ENCODE assay signal across 27 cellular contexts in the genomic region with DNA sequence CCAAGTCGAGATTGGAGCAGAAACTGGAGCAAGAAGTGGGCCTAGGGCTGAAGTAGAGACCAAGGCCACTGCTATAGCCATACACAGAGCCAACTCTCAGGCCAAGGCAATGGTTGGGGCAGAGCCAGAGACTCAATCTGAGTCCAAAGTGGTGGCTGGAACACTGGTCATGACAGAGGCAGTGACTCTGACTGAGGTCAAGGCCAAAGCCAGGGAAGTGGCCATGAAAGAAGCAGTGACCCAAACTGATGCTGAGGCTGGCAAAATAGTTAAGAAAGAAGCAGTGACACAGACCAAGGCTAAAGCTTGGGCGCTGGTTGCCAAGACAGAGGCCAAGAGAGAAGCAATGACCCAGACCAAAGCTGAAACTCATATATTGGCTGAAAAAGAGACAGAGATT.
"Had no signal": no experiment of that assay in that cellular context is flagged by ENCODE, and none has a peak within 500 bp of the region (broad histone marks: within the 10 kb centered on the region; RNA-seq: fewer than 3 reads in every experiment).

No MANE protein-coding gene starts in this region.

- H3K27ac ChIP-seq: stomach, suprapubic skin, testis, thoracic aorta, thyroid gland, tibial artery, tibial nerve, transverse colon, upper lobe of left lung, upper lobe of right lung, uterus, vagina had no signal

- H3K27me3 ChIP-seq: stomach, suprapubic skin, testis, thyroid gland, tibial artery, tibial nerve, transverse colon, upper lobe of left lung, upper lobe of right lung, uterus, vagina had no signal

- H3K4me1 ChIP-seq: testis, thyroid gland, tibial artery, tibial nerve, transverse colon, upper lobe of right lung, uterus, vagina had no signal

- FAIRE-seq: urothelium cell line had no signal

- DNase-seq: stimulated activated CD4-positive, alpha-beta T cell treated with anti-CD3 and anti-CD28 coated beads, Interleukin-2, amount 100 ng/mL, for 48 hours; stimulated activated CD4-positive, alpha-beta T cell treated with anti-CD3 and anti-CD28 coated beads, Interleukin-4, amount 100 ng/mL, for 1 hour; stimulated activated CD4-positive, alpha-beta T cell treated with anti-CD3 and anti-CD28 coated beads, Interleukin-4, amount 100 ng/mL, for 24 hours; stimulated activated CD4-positive, alpha-beta T cell treated with anti-CD3 and anti-CD28 coated beads, Interleukin-4, amount 100 ng/mL, for 4 hours; stimulated activated CD8-positive, alpha-beta memory T cell treated with anti-CD3 and anti-CD28 coated beads, Interleukin-4, amount 100 ng/mL, for 48 hours; stimulated activated naive B cell treated with anti-CD40 and anti-IgM and Interleukin-4, amounts not matched to agents 10 μg/mL and 1 μg/mL and 100 μg/mL, for 72 hours; stimulated activated naive CD4-positive, alpha-beta T cell; stimulated activated naive CD4-positive, alpha-beta T cell treated with Interleukin-2 at 50 U/mL for 16 hours; stimulated activated naive CD8-positive, alpha-beta T cell treated with anti-CD3 and anti-CD28 coated beads, Interleukin-15, amount 100 ng/mL, for 72 hours; stimulated activated naive CD8-positive, alpha-beta T cell treated with anti-CD3 and anti-CD28 coated beads, Interleukin-15, Interleukin-2, amounts not matched to agents 100 U/mL and 50 U/mL, for 24 hours; stomach; substantia nigra; testis; thyroid gland; tibial artery; transverse colon; trophoblast cell; upper lobe of left lung; upper lobe of right lung; uterus had no signal

- H3K9me3 ChIP-seq: stomach, suprapubic skin, testis, thoracic aorta, thyroid gland, tibial artery, tibial nerve, transverse colon, upper lobe of left lung, upper lobe of right lung, uterus, vagina had no signal

- ATAC-seq: stimulated activated effector memory CD8-positive, alpha-beta T cell treated with anti-CD3 and anti-CD28 coated beads, Interleukin-12 subunit alpha, Interleukin-12 subunit beta, amount 100 ng/mL, for 72 hours; stimulated activated memory B cell treated with anti-CD40 and anti-IgM and Interleukin-4, amounts not matched to agents 10 μg/mL and 1 μg/mL and 100 μg/mL, for 72 hours; stimulated activated naive B cell treated with anti-CD40 and anti-IgM and Interleukin-4, amounts not matched to agents 10 μg/mL and 1 μg/mL and 100 μg/mL, for 72 hours; stimulated activated naive CD8-positive, alpha-beta T cell treated with anti-CD3 and anti-CD28 coated beads, Interleukin-15, amount 100 ng/mL, for 72 hours; stimulated activated naive CD8-positive, alpha-beta T cell treated with anti-CD3 and anti-CD28 coated beads, Interleukin-15, Interleukin-2, amounts not matched to agents 100 U/mL and 50 U/mL, for 24 hours; upper lobe of right lung had no signal

- H3K36me3 ChIP-seq: stomach, suprapubic skin, thoracic aorta, thyroid gland, transverse colon, upper lobe of left lung, upper lobe of right lung, uterus, vagina had no signal

- H3K4me3 ChIP-seq: stomach, suprapubic skin, testis, thoracic aorta, thyroid gland, tibial artery, tibial nerve, transverse colon, upper lobe of left lung, upper lobe of right lung, uterus, vagina had no signal
